ENCODE assay signal across 8 cellular contexts in genomic region chr19:10603084-10603872, GRCh38. TPM values are rescaled to one million over a fixed set of nuclear protein-coding genes. Genes with fewer than 3 reads are reported as not detected.
DNase-seq lines count a peak whose midpoint lies in the region; ATAC-seq and TF ChIP-seq lines count a peak whose summit lies in the region.

No MANE protein-coding gene starts in this region.

- H3K9me3 Mint-ChIP-seq in activated T-cell treated with anti-CD3 and anti-CD28 coated beads, Interleukin-2, amount 50 U/mL, for 4 hours = no peaks in the 10 kb centered on the region

- TF ChIP-seq EP300 in gastroesophageal sphincter (IDR thresholded peaks at IDR 0.05) = no peak

- intact Hi-C loops in prostate gland (cut with DNase I) (no loop called here), vagina (cut with DNase I) (no loop called here)

- peak; percentile 56 to 59 for ATAC-seq in activated T-cell treated with anti-CD3 and anti-CD28 coated beads, Interleukin-2, amount 50 U/mL, for 4 hours
- peak; percentile 8 for ATAC-seq in gastroesophageal sphincter

- no peaks in the 10 kb centered on the region for H3K27me3 Mint-ChIP-seq in activated T-cell treated with anti-CD3 and anti-CD28 coated beads, Interleukin-2, amount 50 U/mL, for 4 hours (ENCODE audit: low read depth)

- H3K27ac ChIP-seq in gastroesophageal sphincter = peak overlapping the region; percentile 65 to 95 (median 92)
- peak overlapping the region; percentile 64 to 79 for H3K27ac ChIP-seq in prostate gland
- peak overlapping the region; percentile 91 for H3K27ac ChIP-seq in vagina

- H3K4me1 Mint-ChIP-seq in activated T-cell treated with anti-CD3 and anti-CD28 coated beads, Interleukin-2, amount 50 U/mL, for 4 hours (ENCODE audit: low read depth) = peaks cover 29% of the 10 kb centered on the region

- H3K4me3 ChIP-seq in gastroesophageal sphincter (peak overlapping the region; percentile 79 to 99), prostate gland (peak overlapping the region; percentile 91 to 93), vagina (peak overlapping the region; percentile 84 to 94)

- peak overlapping the region; percentile 95 for H3K4me3 Mint-ChIP-seq in activated T-cell treated with anti-CD3 and anti-CD28 coated beads, Interleukin-2, amount 50 U/mL, for 4 hours

- no peaks in the 10 kb centered on the region for H3K36me3 ChIP-seq in gastroesophageal sphincter
- no peaks in the 10 kb centered on the region for H3K36me3 ChIP-seq in prostate gland
- no peaks in the 10 kb centered on the region for H3K36me3 ChIP-seq in vagina

- in situ Hi-C loops in GM18951 (cut with MboI; ENCODE audit: low sequenced_read_pairs, unreplicated experiment) = no loop called here
- in situ Hi-C loops in G401 (cut with HindIII; ENCODE audit: low sequenced_read_pairs) = no loop called here

- H3K4me1 ChIP-seq in gastroesophageal sphincter = peaks cover 0 to 32% (median 14%) of the 10 kb centered on the region in 3 donors
- peaks cover 2% of the 10 kb centered on the region for H3K4me1 ChIP-seq in prostate gland (replicated peaks)
- H3K4me1 ChIP-seq in vagina = peaks cover 32% of the 10 kb centered on the region

- 0% methylated on average over 8 of the region's 19 CpGs; no CpG with 5 or more reads in 1 of the 2 donors for WGBS in gastroesophageal sphincter (ENCODE audit: low coverage in 1 of 2), 2 donors
- WGBS in prostate gland = 14% methylated on average over 19 of the region's 19 CpGs

- peak; percentile 52 for TF ChIP-seq POLR2A in GM18951 (IDR thresholded peaks at IDR 0.05; ENCODE audit: extremely low read depth, insufficient read depth, insufficient read length)
- no peak for TF ChIP-seq POLR2A in gastroesophageal sphincter (IDR thresholded peaks at IDR 0.05)
- no peak for TF ChIP-seq POLR2A in prostate gland (IDR thresholded peaks at IDR 0.05)
- peak in 1 of 2 donors; percentile 0 for TF ChIP-seq POLR2A in vagina (IDR thresholded peaks at IDR 0.05)

- no peaks in the 10 kb centered on the region for H3K9me3 ChIP-seq in gastroesophageal sphincter
- no peaks in the 10 kb centered on the region for H3K9me3 ChIP-seq in prostate gland
- no peaks in the 10 kb centered on the region for H3K9me3 ChIP-seq in vagina

- DNase-seq in NCI-H226 (peak; percentile 12), prostate gland (ENCODE audit: low spot score) (no peak), vagina (ENCODE audit: extremely low spot score in 2 of 2) (no peak), NCI-H82 (lab: John Stamatoyannopoulos, UW) (no peak), G401 (ENCODE audit: low spot score) (no peak)
- peak; percentile 74 for DNase-seq in activated T-cell treated with anti-CD3 and anti-CD28 coated beads, Interleukin-2, amount 50 U/mL, for 4 hours

- TF ChIP-seq CTCF in gastroesophageal sphincter (IDR thresholded peaks at IDR 0.05) (no peak), prostate gland (IDR thresholded peaks at IDR 0.05) (no peak), vagina (IDR thresholded peaks at IDR 0.05) (no peak)

- H3K27me3 ChIP-seq in gastroesophageal sphincter = peaks cover 2% of the 10 kb centered on the region
- H3K27me3 ChIP-seq in prostate gland (replicated peaks; ENCODE audit: insufficient read depth) = no peaks in the 10 kb centered on the region
- no peaks in the 10 kb centered on the region for H3K27me3 ChIP-seq in vagina

- peaks cover 3% of the 10 kb centered on the region for H3K36me3 Mint-ChIP-seq in activated T-cell treated with anti-CD3 and anti-CD28 coated beads, Interleukin-2, amount 50 U/mL, for 4 hours (ENCODE audit: insufficient read depth)

RNA-seq across cellular contexts. Expression of gene AP1M2, which starts 16.2 kb away (rescaled TPM):
- under 1 TPM in 2 of 3 donors, not detected in 1; 0.43 to 0.95 TPM for total RNA-seq in activated T-cell treated with anti-CD3 and anti-CD28 coated beads, Interleukin-2, amount 50 U/mL, for 4 hours
- total RNA-seq in gastroesophageal sphincter (10 to 100 TPM in 1 of 4 donors, not detected in 3; 13.2 TPM), prostate gland (10 to 100 TPM; 28.1 to 85.8 TPM), vagina (29.0 TPM)
- 75.0 and 80.7 TPM in 2 replicates for total RNA-seq in G401 (2014; rRNA removed; shearing (Covaris generic))

RNA-seq across cellular contexts. Expression of gene SLC44A2, which starts 22.1 kb away (rescaled TPM):
- 10 to 100 TPM; 41.5 to 45.8 (median 44.3) TPM for total RNA-seq in activated T-cell treated with anti-CD3 and anti-CD28 coated beads, Interleukin-2, amount 50 U/mL, for 4 hours
- total RNA-seq in gastroesophageal sphincter (10 to 100 TPM; 34.3 to 51.7 (median 41.5) TPM), prostate gland (100 to 1,000 TPM in 1 of 2 donors, 10 to 100 TPM in 1; 91.1 to 402 TPM), vagina (89.4 TPM)
- total RNA-seq in G401 (2014; rRNA removed; shearing (Covaris generic)) = 7.4 and 12.8 TPM in 2 replicates

RNA-seq across cellular contexts. Expression of gene CDKN2D, which starts 34.5 kb away (rescaled TPM):
- total RNA-seq in activated T-cell treated with anti-CD3 and anti-CD28 coated beads, Interleukin-2, amount 50 U/mL, for 4 hours = 10 to 100 TPM; 15.3 to 19.8 (median 19.7) TPM
- total RNA-seq in gastroesophageal sphincter (10 to 100 TPM in 2 of 4 donors, 1 to 10 TPM in 2; 5.4 to 15.9 (median 10.6) TPM), prostate gland (1 to 10 TPM; 3.7 to 8.2 TPM), vagina (22.8 TPM)
- 12.4 and 15.6 TPM in 2 replicates for total RNA-seq in G401 (2014; rRNA removed; shearing (Covaris generic))

RNA-seq across cellular contexts. Expression of gene KRI1, which starts 37.5 kb away (rescaled TPM):
- 10 to 100 TPM; 74.2 to 95.4 (median 87.4) TPM for total RNA-seq in activated T-cell treated with anti-CD3 and anti-CD28 coated beads, Interleukin-2, amount 50 U/mL, for 4 hours
- total RNA-seq in gastroesophageal sphincter (10 to 100 TPM; 16.0 to 28.0 (median 20.1) TPM), prostate gland (10 to 100 TPM; 23.6 to 23.8 TPM), vagina (21.6 TPM)
- total RNA-seq in G401 (2014; rRNA removed; shearing (Covaris generic)) = 17.4 and 27.0 TPM in 2 replicates

RNA-seq across cellular contexts. Expression of gene ILF3, which starts 50.9 kb away (rescaled TPM):
- total RNA-seq in activated T-cell treated with anti-CD3 and anti-CD28 coated beads, Interleukin-2, amount 50 U/mL, for 4 hours = 100 to 1,000 TPM; 651 to 686 (median 684) TPM
- total RNA-seq in gastroesophageal sphincter = 100 to 1,000 TPM in 3 of 4 donors, 10 to 100 TPM in 1; 67.2 to 128 (median 120) TPM
- 100 to 1,000 TPM; 112 to 192 TPM for total RNA-seq in prostate gland
- 125 TPM for total RNA-seq in vagina
- total RNA-seq in G401 (2014; rRNA removed; shearing (Covaris generic)) = 363 and 464 TPM in 2 replicates

Comparison
In these comparisons a context has a peak if more than half of its experiments do, and no peak if none do; other contexts are left out.
1. DNase-seq: peak in NCI-H226 (single experiment) and activated T-cell treated with anti-CD3 and anti-CD28 coated beads, Interleukin-2, amount 50 U/mL, for 4 hours (single experiment); none in prostate gland (single experiment), vagina (0 of 2), NCI-H82 (single experiment) and G401 (single experiment).
2. Peak in every context shown above with its lines, with median percentiles within 50 percentile points of each other: H3K27ac ChIP-seq and H3K4me3 ChIP-seq.